ENCODE assay signal across 10 cellular contexts in genomic region chr1:197917553-197917812, GRCh38. TPM values are rescaled to one million over a fixed set of nuclear protein-coding genes. Genes with fewer than 3 reads are reported as not detected.
DNase-seq lines count a peak whose midpoint lies in the region; ATAC-seq and TF ChIP-seq lines count a peak whose summit lies in the region.
"Had no signal": no experiment of that assay in that cellular context is flagged by ENCODE, and none has a peak within 500 bp of the region (broad histone marks: within the 10 kb centered on the region; RNA-seq: fewer than 3 reads in every experiment).

No MANE protein-coding gene starts in this region.

- ATAC-seq in activated CD4-positive, alpha-beta T cell treated with anti-CD3 and anti-CD28 coated beads for 36 hours, result no peak
- ATAC-seq in stimulated activated naive CD8-positive, alpha-beta T cell treated with anti-CD3 and anti-CD28 coated beads, Interleukin-15, amount 100 ng/mL, for 72 hours, result peak; percentile 13
- ATAC-seq in HG03175 (IDR thresholded peaks at IDR 0.05; ENCODE audit: unreplicated experiment), result no peak
- ATAC-seq in HG03521 (IDR thresholded peaks at IDR 0.05; ENCODE audit: unreplicated experiment), result no peak

- H3K79me2 ChIP-seq in hepatocyte, result no peaks in the 10 kb centered on the region

- peaks cover 64% of the 10 kb centered on the region for H3K4me1 Mint-ChIP-seq in activated CD4-positive, alpha-beta T cell treated with anti-CD3 and anti-CD28 coated beads for 36 hours
- peaks cover 88% of the 10 kb centered on the region for H3K4me1 Mint-ChIP-seq in stimulated activated naive CD8-positive, alpha-beta T cell treated with anti-CD3 and anti-CD28 coated beads, Interleukin-15, amount 100 ng/mL, for 72 hours

- no peak overlapping the region for H3K27ac ChIP-seq in WERI-Rb-1
- H3K27ac ChIP-seq in hepatocyte, result no peak overlapping the region
- H3K27ac ChIP-seq: C4-2B had no signal

- H3K4me3 ChIP-seq in WERI-Rb-1 (ENCODE audit: low read depth, low read length) (peak overlapping the region; percentile 61), hepatocyte (no peak overlapping the region)

- intact Hi-C loops in activated CD4-positive, alpha-beta T cell treated with anti-CD3 and anti-CD28 coated beads for 36 hours (cut with DNase I, micrococcal nuclease), result loop anchor here (2.0 to 10.0 kb wide), 4 partner anchors 15 to 767 kb away; partner anchors contain the start of genes C1orf53 (in 1 of the 2) and NEK7 (in 1 of the 2)

- peak overlapping the region; percentile 47 for H2AFZ ChIP-seq in hepatocyte

- peak overlapping the region; percentile 88 for H3K4me2 ChIP-seq in hepatocyte

- no peaks in the 10 kb centered on the region for H3K9me3 ChIP-seq in WERI-Rb-1 (ENCODE audit: severe bottlenecking)
- H3K9me3 ChIP-seq in hepatocyte (ENCODE audit: low read depth), result no peaks in the 10 kb centered on the region

- H3K4me1 ChIP-seq in hepatocyte (ENCODE audit: insufficient read depth), result peaks cover 30% of the 10 kb centered on the region

- H3K9me3 Mint-ChIP-seq in activated CD4-positive, alpha-beta T cell treated with anti-CD3 and anti-CD28 coated beads for 36 hours (ENCODE audit: low read depth), result no peaks in the 10 kb centered on the region
- H3K9me3 Mint-ChIP-seq in stimulated activated naive CD8-positive, alpha-beta T cell treated with anti-CD3 and anti-CD28 coated beads, Interleukin-15, amount 100 ng/mL, for 72 hours, result no peaks in the 10 kb centered on the region

- H4K20me1 ChIP-seq in hepatocyte (ENCODE audit: insufficient read depth, poor library complexity, severe bottlenecking), result no peaks in the 10 kb centered on the region

- DNase-seq in activated CD4-positive, alpha-beta T cell treated with anti-CD3 and anti-CD28 coated beads for 36 hours, result no peak
- no peak for DNase-seq in activated CD4-positive, alpha-beta T cell treated with anti-CD3 and anti-CD28 coated beads for 1 hour
- DNase-seq in WERI-Rb-1 (no peak), hepatocyte (ENCODE audit: low spot score) (no peak), retina (no peak)
- DNase-seq in stimulated activated naive CD8-positive, alpha-beta T cell treated with anti-CD3 and anti-CD28 coated beads, Interleukin-15, amount 100 ng/mL, for 72 hours, result no peak
- DNase-seq: stimulated activated CD4-positive, alpha-beta T cell treated with anti-CD3 and anti-CD28 coated beads, Interleukin-4, amount 100 ng/mL, for 24 hours had no signal

- peaks cover 10% of the 10 kb centered on the region for H3K27me3 ChIP-seq in WERI-Rb-1 (ENCODE audit: insufficient read depth, low read depth, severe bottlenecking)
- H3K27me3 ChIP-seq in hepatocyte, result peaks cover 100% of the 10 kb centered on the region

- H3K27me3 Mint-ChIP-seq in activated CD4-positive, alpha-beta T cell treated with anti-CD3 and anti-CD28 coated beads for 36 hours, result peaks cover 96% of the 10 kb centered on the region
- H3K27me3 Mint-ChIP-seq in stimulated activated naive CD8-positive, alpha-beta T cell treated with anti-CD3 and anti-CD28 coated beads, Interleukin-15, amount 100 ng/mL, for 72 hours, result peaks cover 100% of the 10 kb centered on the region

- POLR2A ChIA-PET in activated CD4-positive, alpha-beta T cell treated with anti-CD3 and anti-CD28 coated beads for 36 hours (lab: Charles Lee), result interaction anchor here (1.0 kb wide), 1 partner anchor 15 kb away, joined by 3 read pairs; the partner anchor contains the start of gene C1orf53

- no peak for TF ChIP-seq CTCF in WERI-Rb-1 (IDR thresholded peaks at IDR 0.05; ENCODE audit: low read depth, low read length)
- no peak for TF ChIP-seq CTCF in hepatocyte (IDR thresholded peaks at IDR 0.05; ENCODE audit: poor library complexity)

- H3K9me2 ChIP-seq in hepatocyte (replicated peaks; ENCODE audit: insufficient read depth), result no peaks in the 10 kb centered on the region

- CTCF ChIA-PET in activated CD4-positive, alpha-beta T cell treated with anti-CD3 and anti-CD28 coated beads for 36 hours (lab: Charles Lee), result interaction anchor here (0.7 to 2.7 kb wide), 8 partner anchors 8 to 395 kb away, joined by 3 to 11 read pairs (median 4); partner anchors contain the start of gene C1orf53

- H3K4me3 Mint-ChIP-seq in activated CD4-positive, alpha-beta T cell treated with anti-CD3 and anti-CD28 coated beads for 36 hours, result peak overlapping the region; percentile 67
- peak overlapping the region; percentile 77 to 82 for H3K4me3 Mint-ChIP-seq in stimulated activated naive CD8-positive, alpha-beta T cell treated with anti-CD3 and anti-CD28 coated beads, Interleukin-15, amount 100 ng/mL, for 72 hours

- WGBS in hepatocyte (ENCODE audit: low lambda C conversion rate, missing lambda C conversion rate), result 5% methylated on average over 10 of the region's 11 CpGs

- no peak overlapping the region for H3K27ac Mint-ChIP-seq in activated CD4-positive, alpha-beta T cell treated with anti-CD3 and anti-CD28 coated beads for 36 hours
- no peak overlapping the region for H3K27ac Mint-ChIP-seq in stimulated activated naive CD8-positive, alpha-beta T cell treated with anti-CD3 and anti-CD28 coated beads, Interleukin-15, amount 100 ng/mL, for 72 hours

- H3K36me3 Mint-ChIP-seq in activated CD4-positive, alpha-beta T cell treated with anti-CD3 and anti-CD28 coated beads for 36 hours (ENCODE audit: low read depth), result no peaks in the 10 kb centered on the region

- H3K36me3 ChIP-seq in WERI-Rb-1 (no peaks in the 10 kb centered on the region), hepatocyte (replicated peaks; ENCODE audit: insufficient read depth, low read depth) (no peaks in the 10 kb centered on the region)

RNA-seq across cellular contexts. Expression of gene LHX9, which starts 0.3 kb away (rescaled TPM):
- total RNA-seq in activated CD4-positive, alpha-beta T cell treated with anti-CD3 and anti-CD28 coated beads for 36 hours, result not detected
- total RNA-seq in hepatocyte, result not detected in 2 replicates
- 0.34 TPM in 1 of 2 replicates, not detected in the other for polyA plus RNA-seq in hepatocyte

RNA-seq across cellular contexts. Expression of gene C1orf53, which starts 15.1 kb away (rescaled TPM):
- total RNA-seq in activated CD4-positive, alpha-beta T cell treated with anti-CD3 and anti-CD28 coated beads for 36 hours, result under 1 TPM in 1 of 2 experiments, not detected in 1; 0.66 TPM
- 9.0 and 25.3 TPM in 2 replicates for total RNA-seq in hepatocyte
- polyA plus RNA-seq in hepatocyte, result 14.4 and 15.7 TPM in 2 replicates
